In the genomic region with DNA sequence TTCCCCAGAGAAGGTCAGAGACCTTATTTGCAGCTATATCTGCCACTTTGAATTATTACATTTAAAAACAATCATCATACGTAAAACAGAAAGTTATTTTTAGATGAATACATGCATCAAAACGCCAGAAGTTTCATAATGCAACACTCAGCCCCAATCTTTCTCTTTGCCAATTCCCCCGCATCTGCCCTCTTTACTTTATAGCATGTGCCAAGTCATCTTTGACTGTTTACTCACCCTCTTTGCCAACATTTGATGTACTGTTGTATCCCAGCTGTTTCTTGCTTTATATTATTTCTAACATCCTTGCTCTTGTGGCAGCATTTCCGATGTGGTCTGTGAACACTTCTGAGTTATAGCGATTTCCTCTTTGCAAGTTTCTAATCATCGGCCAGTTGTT, we compare ENCODE assay signal across 10 cellular contexts.
DNase-seq lines count a peak whose midpoint lies in the region; ATAC-seq and TF ChIP-seq lines count a peak whose summit lies in the region.
"Had no signal": no experiment of that assay in that cellular context is flagged by ENCODE, and none has a peak within 500 bp of the region (broad histone marks: within the 10 kb centered on the region; RNA-seq: fewer than 3 reads in every experiment).

No MANE protein-coding gene starts in this region.

- H3K9me2 ChIP-seq in GM23338 (ENCODE audit: insufficient read depth), result peaks cover 3% of the 10 kb centered on the region; the same call in 1 of the 2 replicates

- H3K36me3 Mint-ChIP-seq in GM23338 (ENCODE audit: low read depth) (peaks cover 51% of the 10 kb centered on the region), naive B cell (peaks cover 12 to 24% of the 10 kb centered on the region in 2 donors)
- H3K36me3 Mint-ChIP-seq in activated CD8-positive, alpha-beta T cell treated with anti-CD3 and anti-CD28 coated beads, Interleukin-2, amount 10 ng/mL, durations not matched to agents 7 days and 5 days (ENCODE audit: low read depth), result peaks cover 5% of the 10 kb centered on the region

- DNase-seq in BJ (ENCODE audit: low read depth) (peak; percentile 34), GM23338 (ENCODE audit: low spot score) (no peak), naive B cell (no peak), HEK293T (ENCODE audit: extremely low spot score) (no peak), germinal center (ENCODE audit: low spot score) (no peak)
- no peak for DNase-seq in activated CD8-positive, alpha-beta T cell treated with anti-CD3 and anti-CD28 coated beads, Interleukin-2, amount 10 ng/mL, durations not matched to agents 7 days and 5 days
- no peak for DNase-seq in activated CD4-positive, alpha-beta T cell treated with anti-CD3 and anti-CD28 coated beads for 48 hours
- DNase-seq: COR-L47; stimulated activated naive CD4-positive, alpha-beta T cell treated with Interleukin-2 at 50 U/mL for 16 hours had no signal

- no peak overlapping the region for H2AFZ ChIP-seq in GM23338

- H3K27me3 ChIP-seq in BJ (ENCODE audit: control insufficient read depth, insufficient read depth, low read length) (no peaks in the 10 kb centered on the region), GM23338 (ENCODE audit: insufficient read depth) (no peaks in the 10 kb centered on the region)

- no peaks in the 10 kb centered on the region for H3K9me3 Mint-ChIP-seq in GM23338
- no peaks in the 10 kb centered on the region for H3K9me3 Mint-ChIP-seq in activated CD8-positive, alpha-beta T cell treated with anti-CD3 and anti-CD28 coated beads, Interleukin-2, amount 10 ng/mL, durations not matched to agents 7 days and 5 days (ENCODE audit: insufficient read depth)
- H3K9me3 Mint-ChIP-seq in naive B cell, result peaks cover 0 to 4% (median 0%) of the 10 kb centered on the region in 7 donors

- peaks cover 17% of the 10 kb centered on the region for H3K4me1 Mint-ChIP-seq in GM23338
- peaks cover 14% of the 10 kb centered on the region for H3K4me1 Mint-ChIP-seq in activated CD8-positive, alpha-beta T cell treated with anti-CD3 and anti-CD28 coated beads, Interleukin-2, amount 10 ng/mL, durations not matched to agents 7 days and 5 days (ENCODE audit: low read depth)
- H3K4me1 Mint-ChIP-seq in naive B cell, result peaks cover 20 to 27% (median 24%) of the 10 kb centered on the region in 3 donors

- peaks cover 7% of the 10 kb centered on the region; the same call in 1 of the 2 replicates for H3K4me1 ChIP-seq in GM23338 (ENCODE audit: insufficient read depth)

- no peak overlapping the region for H3K4me3 Mint-ChIP-seq in GM23338
- peak overlapping the region; percentile 39 for H3K4me3 Mint-ChIP-seq in activated CD8-positive, alpha-beta T cell treated with anti-CD3 and anti-CD28 coated beads, Interleukin-2, amount 10 ng/mL, durations not matched to agents 7 days and 5 days
- H3K4me3 Mint-ChIP-seq in naive B cell, result peak overlapping the region; percentile 1 to 85 (median 69)

- H3K4me2 ChIP-seq in GM23338, result no peak overlapping the region

- peaks cover 45% of the 10 kb centered on the region for H3K79me2 ChIP-seq in GM23338 (replicated peaks; ENCODE audit: insufficient read depth)

- H3K27ac ChIP-seq in GM23338 (ENCODE audit: low read depth), result no peak overlapping the region

- no peak overlapping the region for H3K4me3 ChIP-seq in BJ (ENCODE audit: low read depth, low read length)
- no peak overlapping the region for H3K4me3 ChIP-seq in GM23338

- peaks cover 4% of the 10 kb centered on the region for H3K27me3 Mint-ChIP-seq in GM23338 (ENCODE audit: insufficient read depth, low read depth, poor library complexity)
- peaks cover 11% of the 10 kb centered on the region for H3K27me3 Mint-ChIP-seq in activated CD8-positive, alpha-beta T cell treated with anti-CD3 and anti-CD28 coated beads, Interleukin-2, amount 10 ng/mL, durations not matched to agents 7 days and 5 days (ENCODE audit: low read depth)
- no peaks in the 10 kb centered on the region for H3K27me3 Mint-ChIP-seq in naive B cell

- POLR2A ChIA-PET in BJ (lab: Charles Lee), result interaction anchor here (0.7 kb wide), 1 partner anchor 9 kb away, joined by 3 read pairs; no protein-coding TSS in a partner anchor
- POLR2A ChIA-PET in activated CD8-positive, alpha-beta T cell treated with anti-CD3 and anti-CD28 coated beads, Interleukin-2, amount 10 ng/mL, durations not matched to agents 7 days and 5 days (lab: Charles Lee), result no interaction called here
- POLR2A ChIA-PET in HEK293T (lab: Yijun Ruan, JAX), result no interaction called here

- H3F3A ChIP-seq in GM23338 (replicated peaks; ENCODE audit: low read depth), result no peaks in the 10 kb centered on the region

- H3K27ac Mint-ChIP-seq in GM23338, result peak overlapping the region; percentile 7; the same call in 1 of the 2 replicates
- peak overlapping the region; percentile 14 for H3K27ac Mint-ChIP-seq in activated CD8-positive, alpha-beta T cell treated with anti-CD3 and anti-CD28 coated beads, Interleukin-2, amount 10 ng/mL, durations not matched to agents 7 days and 5 days
- H3K27ac Mint-ChIP-seq in naive B cell, result peak overlapping the region in 3 of 6 donors; percentile 47 to 90 (median 65)

- peaks cover 26% of the 10 kb centered on the region for H4K20me1 ChIP-seq in GM23338 (replicated peaks; ENCODE audit: insufficient read depth)

- CTCF ChIA-PET in BJ (lab: Yijun Ruan, JAX), result interaction anchor here (0.9 to 1.4 kb wide), 2 partner anchors 18 to 47 kb away, joined by 3 read pairs; no protein-coding TSS in a partner anchor
- CTCF ChIA-PET in activated CD8-positive, alpha-beta T cell treated with anti-CD3 and anti-CD28 coated beads, Interleukin-2, amount 10 ng/mL, durations not matched to agents 7 days and 5 days (lab: Charles Lee), result interaction anchor here (1.0 to 1.4 kb wide), 2 partner anchors 89 to 222 kb away, joined by 3 to 4 read pairs; no protein-coding TSS in a partner anchor
- CTCF ChIA-PET in HEK293T (lab: Yijun Ruan, JAX), result no interaction called here

- TF ChIP-seq CTCF in BJ (IDR thresholded peaks at IDR 0.05; ENCODE audit: insufficient read depth, low read depth, low read length) (no peak), GM23338 (conservative IDR thresholded peaks at IDR 0.05; ENCODE audit: low read depth in 2 of 2) (no peak)

- peaks cover 18% of the 10 kb centered on the region for H3K36me3 ChIP-seq in BJ (ENCODE audit: control insufficient read depth, insufficient read depth, low read length)
- 0 out of 2 replicates have a peak, but pooled peaks cover 7% of the 10 kb centered on the region for H3K36me3 ChIP-seq in GM23338 (ENCODE audit: insufficient read depth)

- ATAC-seq in GM23338 (no peak), naive B cell (ENCODE audit: low read depth in 2 of 2) (peak; percentile 42 to 58), HG03342 (IDR thresholded peaks at IDR 0.05; ENCODE audit: unreplicated experiment) (no peak)
- ATAC-seq in activated CD8-positive, alpha-beta T cell treated with anti-CD3 and anti-CD28 coated beads, Interleukin-2, amount 10 ng/mL, durations not matched to agents 7 days and 5 days, result peak; percentile 47

TF ChIP-seq in GM23338, 12 proteins besides CTCF, POLR2A, EP300 and RAD21 (continues in another document):
- TF ChIP-seq ZNF114 (CRISPR knock-in tag; IDR thresholded peaks at IDR 0.05) (no peak), POLR2AphosphoS5 (IDR thresholded peaks at IDR 0.05; ENCODE audit: low read depth) (no peak), NANOG (IDR thresholded peaks at IDR 0.05; ENCODE audit: borderline replicate concordance) (no peak), ZNF331 (CRISPR knock-in tag; IDR thresholded peaks at IDR 0.05; ENCODE audit: low read depth) (no peak), EZH2phosphoT487 (IDR thresholded peaks at IDR 0.05; ENCODE audit: unreplicated experiment) (no peak), EZH2 (IDR thresholded peaks at IDR 0.05; ENCODE audit: low read depth, unreplicated experiment) (no peak), CREB1 (CRISPR knock-in tag; IDR thresholded peaks at IDR 0.05; ENCODE audit: low read depth) (no peak), STAT1 (IDR thresholded peaks at IDR 0.05; ENCODE audit: unreplicated experiment) (no peak), JUNB (IDR thresholded peaks at IDR 0.05; ENCODE audit: unreplicated experiment) (no peak)
- TF ChIP-seq, protein P1, sequence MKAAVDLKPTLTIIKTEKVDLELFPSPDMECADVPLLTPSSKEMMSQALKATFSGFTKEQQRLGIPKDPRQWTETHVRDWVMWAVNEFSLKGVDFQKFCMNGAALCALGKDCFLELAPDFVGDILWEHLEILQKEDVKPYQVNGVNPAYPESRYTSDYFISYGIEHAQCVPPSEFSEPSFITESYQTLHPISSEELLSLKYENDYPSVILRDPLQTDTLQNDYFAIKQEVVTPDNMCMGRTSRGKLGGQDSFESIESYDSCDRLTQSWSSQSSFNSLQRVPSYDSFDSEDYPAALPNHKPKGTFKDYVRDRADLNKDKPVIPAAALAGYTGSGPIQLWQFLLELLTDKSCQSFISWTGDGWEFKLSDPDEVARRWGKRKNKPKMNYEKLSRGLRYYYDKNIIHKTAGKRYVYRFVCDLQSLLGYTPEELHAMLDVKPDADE (IDR thresholded peaks at IDR 0.05), result no peak

TF ChIP-seq in HEK293T, 16 proteins besides CTCF, POLR2A, EP300 and RAD21:
- no peak for TF ChIP-seq SUZ12 (IDR thresholded peaks at IDR 0.05)
- no peak for TF ChIP-seq FOXM1 (IDR thresholded peaks at IDR 0.05; ENCODE audit: borderline replicate concordance)
- TF ChIP-seq BHLHE40 (IDR thresholded peaks at IDR 0.05; ENCODE audit: borderline replicate concordance), result no peak
- no peak for TF ChIP-seq TARDBP (IDR thresholded peaks at IDR 0.05)
- no peak for TF ChIP-seq LEF1 (IDR thresholded peaks at IDR 0.05; ENCODE audit: borderline replicate concordance)
- no peak for TF ChIP-seq HDGF (IDR thresholded peaks at IDR 0.05; ENCODE audit: borderline replicate concordance)
- TF ChIP-seq ZNF384 (IDR thresholded peaks at IDR 0.05), result no peak
- TF ChIP-seq CTBP1 (IDR thresholded peaks at IDR 0.05; ENCODE audit: borderline replicate concordance), result no peak
- TF ChIP-seq L3MBTL2 (conservative IDR thresholded peaks at IDR 0.05), result no peak
- no peak for TF ChIP-seq NFRKB (IDR thresholded peaks at IDR 0.05)
- TF ChIP-seq FOXK2 (IDR thresholded peaks at IDR 0.05), result no peak
- no peak for TF ChIP-seq PKNOX1 (IDR thresholded peaks at IDR 0.05)
- TF ChIP-seq ELF4 (IDR thresholded peaks at IDR 0.05), result no peak
- TF ChIP-seq SP1 (IDR thresholded peaks at IDR 0.05), result no peak

Comparison
In these comparisons a context has a peak if more than half of its experiments do, and no peak if none do; other contexts are left out.
1. ATAC-seq: peak in activated CD8-positive, alpha-beta T cell treated with anti-CD3 and anti-CD28 coated beads, Interleukin-2, amount 10 ng/mL, durations not matched to agents 7 days and 5 days (single experiment) and naive B cell (2 of 2); none in GM23338 (single experiment) and HG03342 (single experiment).